8 cellular contexts compared by ENCODE assay signal in the genomic region with DNA sequence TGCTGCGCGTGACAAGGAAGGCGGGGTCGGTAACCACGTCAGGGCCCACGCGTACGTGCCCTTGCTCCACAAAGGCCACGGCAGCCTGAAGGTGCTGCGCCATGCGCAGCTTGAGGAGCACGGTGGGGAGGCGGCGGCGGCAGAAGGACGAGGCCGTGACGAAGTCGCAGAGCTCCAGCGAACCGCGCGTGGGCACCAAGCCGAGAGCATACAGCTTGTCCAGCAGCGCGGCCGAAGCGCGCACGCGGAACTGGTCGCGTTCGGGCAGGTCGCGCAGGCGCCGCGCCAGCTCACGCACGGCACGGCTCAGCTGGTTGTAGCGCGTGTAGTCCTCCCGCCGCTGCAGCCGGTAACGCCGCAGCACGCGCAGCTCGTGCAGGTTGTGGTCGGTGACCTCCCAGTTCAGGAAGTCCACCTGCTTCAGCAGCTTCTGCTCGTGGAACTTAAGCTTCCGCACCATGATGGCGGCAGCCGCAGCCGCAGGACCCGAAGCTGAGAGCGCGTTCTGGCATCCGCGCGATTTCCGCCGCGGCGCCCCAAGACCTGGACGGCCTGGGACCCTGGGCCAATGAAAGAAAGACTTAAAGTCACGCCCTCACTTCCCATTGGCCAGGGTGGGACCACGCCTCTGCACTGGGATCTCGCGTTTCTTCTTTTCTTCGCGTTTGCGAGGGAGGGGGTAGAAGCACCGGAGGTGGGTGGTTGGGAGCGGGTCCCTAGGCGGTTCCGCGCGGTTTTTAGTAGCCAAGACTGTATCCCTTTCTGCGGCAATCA. TPM values are rescaled to one million over a fixed set of nuclear protein-coding genes. Genes with fewer than 3 reads are reported as not detected.
A peak's percentile ranks its signal among the peaks of the same experiment; 100 is the strongest.
DNase-seq lines count a peak whose midpoint lies in the region; ATAC-seq and TF ChIP-seq lines count a peak whose summit lies in the region.

A gene with protein sequence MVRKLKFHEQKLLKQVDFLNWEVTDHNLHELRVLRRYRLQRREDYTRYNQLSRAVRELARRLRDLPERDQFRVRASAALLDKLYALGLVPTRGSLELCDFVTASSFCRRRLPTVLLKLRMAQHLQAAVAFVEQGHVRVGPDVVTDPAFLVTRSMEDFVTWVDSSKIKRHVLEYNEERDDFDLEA (minus strand): TSS at position 516 of the 774 bp plus-strand sequence. CDS start 56 bp downstream, at position 460.

- no peaks in the 10 kb centered on the region for H3K9me3 Mint-ChIP-seq in activated T-helper 2 cell treated with anti-CD3 and anti-CD28 coated beads, Interferon-gamma antibody, Interleukin-2, Interleukin-4, amounts not matched to agents 10 μg/mL and 5 μg/mL and 100 μg/mL, durations not matched to agents 14 hours and 24 hours and 36 hours
- H3K9me3 Mint-ChIP-seq in natural killer cell, result no peaks in the 10 kb centered on the region

- peak within 1 kb of the TSS; percentile 92 for H3K4me3 Mint-ChIP-seq in activated T-helper 2 cell treated with anti-CD3 and anti-CD28 coated beads, Interferon-gamma antibody, Interleukin-2, Interleukin-4, amounts not matched to agents 10 μg/mL and 5 μg/mL and 100 μg/mL, durations not matched to agents 14 hours and 24 hours and 36 hours (ENCODE audit: low read depth)
- H3K4me3 Mint-ChIP-seq in natural killer cell, result peak within 1 kb of the TSS; percentile 91

- peaks cover 20% of the 10 kb centered on the region for H3K36me3 ChIP-seq in RWPE2 (ENCODE audit: low read depth)

- DNase-seq in EH (ENCODE audit: low read depth) (peak; percentile 97), H4 (ENCODE audit: low spot score) (peak; percentile 97), LoVo (ENCODE audit: low spot score) (peak; percentile 100), RWPE2 (ENCODE audit: low spot score) (peak; percentile 98), fibroblast of mammary gland (ENCODE audit: low read depth) (peak; percentile 96), natural killer cell (peak; percentile 89)
- peak; percentile 95 for DNase-seq in activated T-helper 2 cell treated with anti-CD3 and anti-CD28 coated beads, Interferon-gamma antibody, Interleukin-2, Interleukin-4, amounts not matched to agents 10 μg/mL and 5 μg/mL and 100 μg/mL, durations not matched to agents 14 hours and 24 hours and 36 hours (ENCODE audit: low spot score)
- DNase-seq in stimulated activated naive CD4-positive, alpha-beta T cell treated with Interleukin-2 at 50 U/mL for 16 hours (lab: John Stamatoyannopoulos, UW), result peak; percentile 93

- H3K27me3 Mint-ChIP-seq in activated T-helper 2 cell treated with anti-CD3 and anti-CD28 coated beads, Interferon-gamma antibody, Interleukin-2, Interleukin-4, amounts not matched to agents 10 μg/mL and 5 μg/mL and 100 μg/mL, durations not matched to agents 14 hours and 24 hours and 36 hours (ENCODE audit: low read depth), result peaks cover 2% of the 10 kb centered on the region
- H3K27me3 Mint-ChIP-seq in natural killer cell (ENCODE audit: low read depth in 2 of 2), result peaks cover 0 to 2% of the 10 kb centered on the region in 2 donors

- H3K4me1 Mint-ChIP-seq in activated T-helper 2 cell treated with anti-CD3 and anti-CD28 coated beads, Interferon-gamma antibody, Interleukin-2, Interleukin-4, amounts not matched to agents 10 μg/mL and 5 μg/mL and 100 μg/mL, durations not matched to agents 14 hours and 24 hours and 36 hours (ENCODE audit: low read depth), result peaks cover 31% of the 10 kb centered on the region
- H3K4me1 Mint-ChIP-seq in natural killer cell, result peaks cover 30 to 39% of the 10 kb centered on the region in 2 donors

- intact Hi-C loops in activated T-helper 2 cell treated with anti-CD3 and anti-CD28 coated beads, Interferon-gamma antibody, Interleukin-2, Interleukin-4, amounts not matched to agents 10 μg/mL and 5 μg/mL and 100 μg/mL, durations not matched to agents 14 hours and 24 hours and 36 hours (cut with micrococcal nuclease), result loop anchor here (1.0 to 10.0 kb wide), 7 partner anchors 15 to 272 kb away; a partner anchor contains a TSS
- intact Hi-C loops in natural killer cell (cut with micrococcal nuclease), result loop anchor here (1.0 to 10.0 kb wide), 5 partner anchors 15 to 275 kb away; a partner anchor contains a TSS

- no peak for TF ChIP-seq CTCF in RWPE2 (IDR thresholded peaks at IDR 0.05; ENCODE audit: poor library complexity, severe bottlenecking)
- TF ChIP-seq CTCF in fibroblast of mammary gland (conservative IDR thresholded peaks at IDR 0.05; ENCODE audit: control insufficient read depth, insufficient read depth, low read depth, low read length), result no peak
- TF ChIP-seq CTCF in natural killer cell (IDR thresholded peaks at IDR 0.05), result no peak

- ATAC-seq in RWPE2 (ENCODE audit: low read depth) (peak; percentile 91), natural killer cell (peak; percentile 91 to 97 (median 93))

- H3K9me3 ChIP-seq in RWPE2 (ENCODE audit: severe bottlenecking), result no peaks in the 10 kb centered on the region

- peak within 1 kb of the TSS; percentile 54 for H3K4me3 ChIP-seq in RWPE2 (ENCODE audit: severe bottlenecking)
- peak within 1 kb of the TSS; percentile 86 for H3K4me3 ChIP-seq in fibroblast of mammary gland (ENCODE audit: control insufficient read depth, low read depth, low read length)

- peaks cover 6% of the 10 kb centered on the region for H3K4me1 ChIP-seq in RWPE2 (ENCODE audit: insufficient read depth, poor library complexity, severe bottlenecking)

- no peaks in the 10 kb centered on the region for H3K27me3 ChIP-seq in RWPE2 (ENCODE audit: insufficient read depth, poor library complexity, severe bottlenecking)

- H3K27ac Mint-ChIP-seq in activated T-helper 2 cell treated with anti-CD3 and anti-CD28 coated beads, Interferon-gamma antibody, Interleukin-2, Interleukin-4, amounts not matched to agents 10 μg/mL and 5 μg/mL and 100 μg/mL, durations not matched to agents 14 hours and 24 hours and 36 hours, result peak within 1 kb of the TSS; percentile 93
- H3K27ac Mint-ChIP-seq in natural killer cell, result peak within 1 kb of the TSS; percentile 89 to 93

- peak within 1 kb of the TSS; percentile 85 for H3K27ac ChIP-seq in RWPE2 (ENCODE audit: poor library complexity, severe bottlenecking)

- H3K36me3 Mint-ChIP-seq in activated T-helper 2 cell treated with anti-CD3 and anti-CD28 coated beads, Interferon-gamma antibody, Interleukin-2, Interleukin-4, amounts not matched to agents 10 μg/mL and 5 μg/mL and 100 μg/mL, durations not matched to agents 14 hours and 24 hours and 36 hours (ENCODE audit: low read depth), result peaks cover 28% of the 10 kb centered on the region
- no peaks in the 10 kb centered on the region for H3K36me3 Mint-ChIP-seq in natural killer cell

RNA-seq across cellular contexts. Expression of the gene that starts here (rescaled TPM):
- total RNA-seq in H4 (2014; rRNA removed; shearing (Covaris generic)), result 161 and 188 TPM in 2 replicates
- total RNA-seq in activated T-helper 2 cell treated with anti-CD3 and anti-CD28 coated beads, Interferon-gamma antibody, Interleukin-2, Interleukin-4, amounts not matched to agents 10 μg/mL and 5 μg/mL and 100 μg/mL, durations not matched to agents 14 hours and 24 hours and 36 hours, result 103 and 106 TPM in 2 replicates
- total RNA-seq in natural killer cell, result 10 to 100 TPM; 22.9 to 37.1 (median 35.8) TPM

Comparison
In these comparisons a context has a peak if more than half of its experiments do, and no peak if none do; other contexts are left out.
1. Peak in every context shown above with its lines: DNase-seq, ATAC-seq, H3K4me3 ChIP-seq and H3K27ac ChIP-seq.